1 cellular context compared by ENCODE assay signal in genomic region chr11:134412508-134413333, GRCh38.
TF ChIP-seq lines count a peak whose summit lies in the region.

No MANE protein-coding gene starts in this region.

TF ChIP-seq in SK-N-SH, 30 proteins besides CTCF, POLR2A, EP300 and RAD21 (continued from another document):
- TF ChIP-seq ZBTB33 (IDR thresholded peaks at IDR 0.05; ENCODE audit: borderline replicate concordance, low read depth) (no peak), ELF1 (IDR thresholded peaks at IDR 0.05) (no peak), TAF1 (IDR thresholded peaks at IDR 0.05; ENCODE audit: borderline replicate concordance, low read depth, low read length) (no peak)
TF ChIP-seq in SK-N-SH: peak in this region for 1.
